ENCODE assay signal across 34 cellular contexts in genomic region chr20:40085513-40085912, GRCh38.
"Had no signal": no experiment of that assay in that cellular context is flagged by ENCODE, and none has a peak within 500 bp of the region (broad histone marks: within the 10 kb centered on the region; RNA-seq: fewer than 3 reads in every experiment).

No MANE protein-coding gene starts in this region.

- H3K36me3 ChIP-seq: MG63 had no signal

- H3K9me3 ChIP-seq: MG63 had no signal

- H3K4me3 ChIP-seq: MG63 had no signal

- DNase-seq: Karpas-422, Kasumi-1, MG63, MM.1S, MV-4-11, NCI-H1048, NCI-H1092, NCI-H1092 treated with DMSO at 0.1 percent for 48 hours, NCI-H1105, NCI-H1105 treated with DMSO at 0.1 percent for 48 hours, NCI-H1417, NCI-H1417 treated with DMSO at 0.1 percent for 48 hours, NCI-H1436, NCI-H1436 treated with DMSO at 0.1 percent for 48 hours, NCI-H146, NCI-H1694, NCI-H1694 treated with DMSO at 0.1 percent for 48 hours, NCI-H187, NCI-H187 treated with DMSO at 0.1 percent for 48 hours, NCI-H1930, NCI-H2029, NCI-H2029 treated with DMSO at 0.1 percent for 48 hours, NCI-H2081, NCI-H2081 treated with DMSO at 0.1 percent for 48 hours, NCI-H2107, NCI-H2171, NCI-H2171 treated with DMSO at 0.1 percent for 48 hours, NCI-H2227 treated with DMSO at 0.1 percent for 48 hours, NCI-H226, NCI-H345, NCI-H446, NCI-H446 treated with DMSO at 0.1 percent for 48 hours, NCI-H510A, NCI-H510A treated with DMSO at 0.1 percent for 48 hours had no signal
